In the genomic region with DNA sequence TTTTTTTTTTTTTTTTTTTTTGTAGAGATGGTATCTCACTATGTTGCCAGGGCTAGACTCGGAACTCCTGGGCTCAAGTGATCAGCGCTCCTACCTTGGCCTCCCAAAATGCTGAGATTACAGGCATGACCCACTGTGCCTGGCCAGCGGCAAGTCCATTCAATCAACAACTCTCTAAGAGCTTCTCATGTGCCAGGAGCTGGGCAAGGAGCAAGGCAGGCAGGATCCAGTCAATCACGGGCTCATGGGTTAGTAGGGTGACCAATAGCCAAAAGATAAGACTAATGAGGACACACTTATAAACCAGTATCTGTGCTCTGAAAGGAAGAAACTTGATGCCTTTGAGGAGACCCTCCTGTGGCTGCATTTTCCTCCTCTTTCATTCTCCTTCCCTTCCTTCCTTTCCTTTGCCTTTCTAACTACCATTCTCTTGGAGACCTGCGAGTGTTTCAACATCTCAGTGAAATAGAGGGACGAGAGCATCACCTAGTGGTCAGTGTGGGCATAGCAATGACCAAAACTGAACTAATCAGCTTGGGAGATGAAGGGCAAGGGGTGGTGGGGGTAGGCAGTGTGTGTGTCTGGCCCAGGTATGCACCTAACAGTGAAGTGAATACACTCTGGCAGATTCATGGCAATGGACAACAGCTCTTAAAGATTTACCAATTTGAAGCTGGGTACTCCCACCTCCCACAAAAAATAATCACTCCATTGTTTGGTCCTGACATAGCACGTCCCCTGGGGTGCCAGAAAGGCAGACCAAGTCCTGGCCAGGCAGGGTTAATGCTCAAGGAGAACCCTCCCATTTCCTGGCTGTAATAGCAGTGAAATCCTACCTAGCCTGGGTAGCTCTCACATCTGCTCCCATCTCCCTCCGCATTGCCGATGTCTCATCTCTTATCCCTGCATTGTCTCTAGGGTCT, we compare ENCODE assay signal across 8 cellular contexts. TPM values are rescaled to one million over a fixed set of nuclear protein-coding genes. Genes with fewer than 3 reads are reported as not detected.
DNase-seq lines count a peak whose midpoint lies in the region; ATAC-seq and TF ChIP-seq lines count a peak whose summit lies in the region.

No MANE protein-coding gene starts in this region.

- no peak overlapping the region for H3K4me3 ChIP-seq in AG10803 (ENCODE audit: low read length)

- DNase-seq in AG10803 (ENCODE audit: low read depth): peak; percentile 64
- DNase-seq in H4 (ENCODE audit: low spot score): peak; percentile 64
- peak; percentile 59 for DNase-seq in NCI-H748 (lab: John Stamatoyannopoulos, UW; ENCODE audit: unreplicated experiment)
- DNase-seq in activated CD4-positive, alpha-beta T cell treated with anti-CD3 and anti-CD28 coated beads, Interleukin-2, amount 50 U/mL, for 1 hour: peak; percentile 77
- DNase-seq in dermis microvascular lymphatic vessel endothelial cell (ENCODE audit: low read depth in 2 of 2): peak; percentile 59 to 76
- DNase-seq in medulla oblongata (ENCODE audit: extremely low spot score): peak; percentile 92
- peak; percentile 54 to 65 for DNase-seq in stimulated activated CD8-positive, alpha-beta memory T cell treated with anti-CD3 and anti-CD28 coated beads, Interleukin-2, amount 100 ng/mL, for 1 hour (ENCODE audit: low read depth in 2 of 2)

- TF ChIP-seq CTCF in AG10803 (conservative IDR thresholded peaks at IDR 0.05; ENCODE audit: low read length): peak; percentile 99

- ATAC-seq in GM19463 (IDR thresholded peaks at IDR 0.05; ENCODE audit: unreplicated experiment): no peak

RNA-seq across cellular contexts. Expression of a gene that starts 6.2 kb away (rescaled TPM):
- total RNA-seq in H4 (2014; rRNA removed; shearing (Covaris generic)): 0.12 TPM in 1 of 2 replicates, not detected in the other
- total RNA-seq in dermis microvascular lymphatic vessel endothelial cell: 20.0 and 45.1 TPM in 2 replicates

RNA-seq across cellular contexts. Expression of a gene that starts 12.5 kb away (rescaled TPM):
- 160 and 163 TPM in 2 replicates for total RNA-seq in H4 (2014; rRNA removed; shearing (Covaris generic))
- total RNA-seq in dermis microvascular lymphatic vessel endothelial cell: 57.8 and 82.1 TPM in 2 replicates

RNA-seq across cellular contexts. Expression of a gene that starts 43.7 kb away (rescaled TPM):
- total RNA-seq in H4 (2014; rRNA removed; shearing (Covaris generic)): 28.4 and 46.5 TPM in 2 replicates
- total RNA-seq in dermis microvascular lymphatic vessel endothelial cell: 29.8 and 48.0 TPM in 2 replicates

RNA-seq across cellular contexts. Expression of a gene that starts 45.0 kb away (rescaled TPM):
- total RNA-seq in H4 (2014; rRNA removed; shearing (Covaris generic)): 1.9 and 3.6 TPM in 2 replicates
- total RNA-seq in dermis microvascular lymphatic vessel endothelial cell: 13.1 and 18.1 TPM in 2 replicates

Comparison
In these comparisons a context has a peak if more than half of its experiments do, and no peak if none do; other contexts are left out.
1. RNA of a gene that starts 6.2 kb away (total RNA-seq): 20.0 to 45.1 TPM in dermis microvascular lymphatic vessel endothelial cell; 0.12 TPM in H4; every median in the first group is over 10 times any median in the second.
2. Peak in every context shown above with its lines, with median percentiles within 50 percentile points of each other: DNase-seq.